19 cellular contexts compared by ENCODE assay signal in genomic region chr9:26537211-26537610, GRCh38.
DNase-seq lines count a peak whose midpoint lies in the region; ATAC-seq and TF ChIP-seq lines count a peak whose summit lies in the region.
"Had no signal": no experiment of that assay in that cellular context is flagged by ENCODE, and none has a peak within 500 bp of the region (broad histone marks: within the 10 kb centered on the region; RNA-seq: fewer than 3 reads in every experiment).

No MANE protein-coding gene starts in this region.

- H3K4me2 ChIP-seq in H9 (ENCODE audit: insufficient read depth, insufficient read length, low read length) (no peak overlapping the region), neuronal stem cell (ENCODE audit: insufficient read depth, low read length, poor library complexity, severe bottlenecking) (no peak overlapping the region)

- H3K4me3 Mint-ChIP-seq in H9 (no peak overlapping the region), WTC11 (no peak overlapping the region)
- H3K4me3 Mint-ChIP-seq: IgD-negative memory B cell; T-helper 1 cell treated with Interleukin-12 subunit alpha and Interleukin-12 subunit beta and Interleukin-4 antibody, amounts not matched to agents 30 μg/mL and 1 μg/mL, for 36 hours had no signal

- POLR2A ChIA-PET in WTC11 (lab: Charles Lee) = no interaction called here

- H2AFZ ChIP-seq in H9 (ENCODE audit: low read length) = no peak overlapping the region
- H2AFZ ChIP-seq in neuronal stem cell (ENCODE audit: low read length) = peak overlapping the region; percentile 48
- H2AFZ ChIP-seq: GM23248 had no signal

- peak overlapping the region; percentile 42 for H3K18ac ChIP-seq in H9 (ENCODE audit: insufficient read length, low read depth, low read length)
- H3K18ac ChIP-seq in neuronal stem cell (ENCODE audit: low read length) = no peak overlapping the region

- H3K9ac ChIP-seq in H9 (ENCODE audit: extremely low read depth, insufficient read length, low read length) (no peak overlapping the region), neuronal stem cell (ENCODE audit: low read depth, low read length, poor library complexity) (no peak overlapping the region)
- H3K9ac ChIP-seq: GM23248 had no signal

- H2BK20ac ChIP-seq in H9 (ENCODE audit: low read depth, low read length, poor library complexity, severe bottlenecking) = no peak overlapping the region

- H3K23ac ChIP-seq in H9 (ENCODE audit: insufficient read length, low read depth, low read length) (no peak overlapping the region), neuronal stem cell (ENCODE audit: low read depth, low read length, poor library complexity) (no peak overlapping the region)

- ATAC-seq in WTC11 = peak; percentile 30; the same call in 1 of the 2 replicates
- no peak for ATAC-seq in SK-N-SH treated with all-trans-retinoic acid at 6 μM for 48 hours

- H3K27me3 ChIP-seq in H9 (ENCODE audit: insufficient read depth, low read length) (no peaks in the 10 kb centered on the region), neuronal stem cell (ENCODE audit: control insufficient read depth in 3 of 3, insufficient read depth in 3 of 3, low read depth in 1 of 3, low read length in 3 of 3) (no peaks in the 10 kb centered on the region)

- H2AK5ac ChIP-seq in H9 (ENCODE audit: insufficient read length, low read length) (no peak overlapping the region), neuronal stem cell (ENCODE audit: low read depth, low read length) (no peak overlapping the region)

- H3K56ac ChIP-seq in H9 (ENCODE audit: insufficient read length, low read depth, low read length) = no peak overlapping the region

- no peaks in the 10 kb centered on the region for H3K79me1 ChIP-seq in H9 (ENCODE audit: insufficient read depth, low read depth, low read length, poor library complexity, severe bottlenecking)
- no peaks in the 10 kb centered on the region for H3K79me1 ChIP-seq in neuronal stem cell (ENCODE audit: low read depth, low read length)

- TF ChIP-seq CTCF in H9 (conservative IDR thresholded peaks at IDR 0.05) (no peak), WTC11 (IDR thresholded peaks at IDR 0.05) (no peak)

- no CpG with 5 or more reads among the region's 4 CpGs for WGBS in H9 (ENCODE audit: extremely low coverage, insufficient read length, low lambda C conversion rate)
- WGBS in neuronal stem cell (ENCODE audit: extremely low coverage in 2 of 2, insufficient read length in 2 of 2, insufficient replicate concordance in 1 of 2), 2 donors = no CpG with 5 or more reads among the region's 4 CpGs

- H3K36me3 Mint-ChIP-seq in H9 (ENCODE audit: insufficient read depth in 1 of 3, low read depth in 3 of 3) = no peaks in the 10 kb centered on the region; a peak in 1 of 7 replicates
- H3K36me3 Mint-ChIP-seq in WTC11 = no peaks in the 10 kb centered on the region

- H4K91ac ChIP-seq in H9 (ENCODE audit: insufficient read length, low read depth, low read length) (no peak overlapping the region), neuronal stem cell (ENCODE audit: low read depth, low read length, poor library complexity) (no peak overlapping the region)

- H2BK12ac ChIP-seq in H9 (ENCODE audit: insufficient read length, low read depth, low read length) = no peak overlapping the region
- no peak overlapping the region for H2BK12ac ChIP-seq in neuronal stem cell (ENCODE audit: low read length)

- H3K36me3 ChIP-seq in neuronal stem cell (replicated peaks in 1 of 2; ENCODE audit: control insufficient read depth in 2 of 2, insufficient read depth in 2 of 2, low read length in 2 of 2) = no peaks in the 10 kb centered on the region

- H3K4ac ChIP-seq in H9 (ENCODE audit: low read depth, low read length) = no peak overlapping the region
- no peak overlapping the region for H3K4ac ChIP-seq in neuronal stem cell (ENCODE audit: low read length)

- H2BK5ac ChIP-seq in H9 (ENCODE audit: insufficient read length, low read length) (no peak overlapping the region), neuronal stem cell (ENCODE audit: low read length) (no peak overlapping the region)

- H2BK15ac ChIP-seq in H9 (ENCODE audit: low read depth, low read length) = no peak overlapping the region
- no peak overlapping the region for H2BK15ac ChIP-seq in neuronal stem cell (ENCODE audit: low read length)

- H3T11ph ChIP-seq in H9 (ENCODE audit: low read length) = no peak overlapping the region

- CTCF ChIA-PET in WTC11 (lab: Charles Lee) = interaction anchor here (1.8 kb wide), 1 partner anchor 35 kb away, joined by 6 read pairs; no protein-coding TSS in a partner anchor

- H3K4me3 ChIP-seq in neuronal stem cell (ENCODE audit: low read length in 2 of 2) = no peak overlapping the region
- H3K4me3 ChIP-seq: GM23248 had no signal

- H3K4me1 ChIP-seq in H9 (ENCODE audit: insufficient read depth, low read length) (no peaks in the 10 kb centered on the region), neuronal stem cell (ENCODE audit: control insufficient read depth in 2 of 2, insufficient read depth in 1 of 2, low read depth in 1 of 2, low read length in 2 of 2) (peaks cover 0 to 2% of the 10 kb centered on the region in 2 donors)

- H3K4me1 Mint-ChIP-seq in H9 (peaks cover 6 to 7% of the 10 kb centered on the region in 2 experiments), WTC11 (peaks cover 8% of the 10 kb centered on the region)
- H3K4me1 Mint-ChIP-seq: IgD-negative memory B cell had no signal

- H3K14ac ChIP-seq in H9 (ENCODE audit: insufficient read depth, low read length) (no peak overlapping the region; the same call in 1 of the 2 replicates), neuronal stem cell (ENCODE audit: low read length) (no peak overlapping the region)

- H3K27ac Mint-ChIP-seq in H9 (no peak overlapping the region), WTC11 (peak overlapping the region; percentile 6; the same call in 1 of the 2 replicates)
- H3K27ac Mint-ChIP-seq: IgD-negative memory B cell; T-helper 1 cell treated with Interleukin-12 subunit alpha and Interleukin-12 subunit beta and Interleukin-4 antibody, amounts not matched to agents 30 μg/mL and 1 μg/mL, for 36 hours had no signal

- no peaks in the 10 kb centered on the region for H3K23me2 ChIP-seq in H9 (ENCODE audit: insufficient read length, low read depth, low read length, poor library complexity, severe bottlenecking)

- H3K27ac ChIP-seq in H9 (ENCODE audit: insufficient read length, low read depth, low read length) (no peak overlapping the region), neuronal stem cell (replicated peaks; ENCODE audit: low read length) (no peak overlapping the region)
- H3K27ac ChIP-seq: GM23248, HL-60 had no signal

- no peak overlapping the region for H4K5ac ChIP-seq in H9 (ENCODE audit: insufficient read length, low read depth, low read length)

- no peak for DNase-seq in H9
- peak; percentile 80 for DNase-seq in OCI-M1 (lab: John Stamatoyannopoulos, UW)
- no peak for DNase-seq in WTC11 (ENCODE audit: low spot score)
- no peak for DNase-seq in neuronal stem cell (ENCODE audit: low spot score)
- DNase-seq in amniotic stem cell (lab: John Stamatoyannopoulos, UW) = no peak
- no peak for DNase-seq in NCI-H748 treated with DMSO at 0.1 percent for 48 hours (lab: John Stamatoyannopoulos, UW)
- DNase-seq: ACHN, COR-L47, GF-D8, GM23248, MM.1S, NCI-H1105 treated with DMSO at 0.1 percent for 48 hours, NCI-H1694, NCI-H2081 treated with DMSO at 0.1 percent for 48 hours, NCI-H524 had no signal

- no peaks in the 10 kb centered on the region for H3K9me3 ChIP-seq in H9 (ENCODE audit: control insufficient read depth, low read depth, low read length)
- H3K9me3 ChIP-seq in neuronal stem cell (replicated peaks in 1 of 2; ENCODE audit: control insufficient read depth in 2 of 2, insufficient read depth in 1 of 2, low read depth in 1 of 2, low read length in 2 of 2) = no peaks in the 10 kb centered on the region

- H3K9me3 Mint-ChIP-seq in H9 = no peaks in the 10 kb centered on the region; a peak in 2 of 5 replicates
- no peaks in the 10 kb centered on the region; the same call in 1 of the 2 replicates for H3K9me3 Mint-ChIP-seq in WTC11

- H3K27me3 Mint-ChIP-seq in H9 (ENCODE audit: low read depth) = no peaks in the 10 kb centered on the region
- no peaks in the 10 kb centered on the region for H3K27me3 Mint-ChIP-seq in WTC11 (ENCODE audit: low read depth)
- H3K27me3 Mint-ChIP-seq: IgD-negative memory B cell had no signal

- H4K8ac ChIP-seq in H9 (replicated peaks; ENCODE audit: insufficient read length, low read depth, low read length) = no peak overlapping the region
- no peak overlapping the region for H4K8ac ChIP-seq in neuronal stem cell (ENCODE audit: low read depth, low read length)

- H4K20me1 ChIP-seq in H9 (ENCODE audit: control insufficient read depth, insufficient read depth, insufficient read length) = no peaks in the 10 kb centered on the region

- H2BK120ac ChIP-seq in H9 (ENCODE audit: low read depth, low read length, poor library complexity, severe bottlenecking) = no peak overlapping the region
- no peak overlapping the region for H2BK120ac ChIP-seq in neuronal stem cell (ENCODE audit: low read depth, low read length)

- no peaks in the 10 kb centered on the region for H3K79me2 ChIP-seq in H9 (ENCODE audit: insufficient read depth, low read length)

TF ChIP-seq in WTC11, 78 proteins besides CTCF, POLR2A, EP300 and RAD21 (continues in another document):
- TF ChIP-seq FOXJ3 (CRISPR knock-in tag; IDR thresholded peaks at IDR 0.05; ENCODE audit: borderline replicate concordance) (no peak), ATF3 (CRISPR knock-in tag; conservative IDR thresholded peaks at IDR 0.05) (no peak), ZNF121 (CRISPR knock-in tag; IDR thresholded peaks at IDR 0.05) (no peak), ZNF232 (CRISPR knock-in tag; IDR thresholded peaks at IDR 0.05) (no peak), FOXP1 (CRISPR knock-in tag; IDR thresholded peaks at IDR 0.05; ENCODE audit: borderline replicate concordance) (no peak)

TF ChIP-seq in SK-N-SH treated with all-trans-retinoic acid at 6 μM for 48 hours, 23 proteins besides CTCF, POLR2A, EP300 and RAD21 (continues in another document):
- TF ChIP-seq CREB5 (CRISPR knock-in tag; IDR thresholded peaks at IDR 0.05; ENCODE audit: low read depth) (no peak), ZNF565 (CRISPR knock-in tag; conservative IDR thresholded peaks at IDR 0.05; ENCODE audit: low read depth) (no peak), OSR1 (CRISPR knock-in tag; IDR thresholded peaks at IDR 0.05) (no peak), PPARA (CRISPR knock-in tag; IDR thresholded peaks at IDR 0.05; ENCODE audit: borderline replicate concordance) (no peak), BACH2 (CRISPR knock-in tag; IDR thresholded peaks at IDR 0.05; ENCODE audit: borderline replicate concordance) (no peak), ARNTL (CRISPR knock-in tag; IDR thresholded peaks at IDR 0.05; ENCODE audit: borderline replicate concordance, low read depth) (no peak)
